In the genomic region with DNA sequence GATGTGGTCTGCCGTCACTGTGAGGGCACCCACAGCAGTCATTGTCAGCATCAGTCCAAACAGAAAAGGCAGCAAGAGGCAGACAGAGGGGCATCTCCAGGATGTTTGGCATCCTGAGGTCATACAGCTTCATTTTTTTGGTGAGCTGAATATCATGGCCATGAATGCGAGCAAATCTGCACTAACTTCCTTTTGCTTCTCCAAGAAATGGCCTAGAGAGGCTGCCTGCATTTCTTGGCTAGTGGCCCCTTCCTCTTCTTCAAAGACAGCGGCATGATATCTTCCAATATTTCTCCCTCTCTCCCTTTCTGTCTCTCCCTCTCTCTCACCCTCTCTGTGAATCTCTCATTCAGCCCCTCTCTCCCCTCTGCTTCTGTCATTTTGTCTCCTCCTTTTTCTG, we compare ENCODE assay signal across 2 cellular contexts.
TF ChIP-seq lines count a peak whose summit lies in the region.

No MANE protein-coding gene starts in this region.

TF ChIP-seq in HEK293, 187 proteins besides CTCF, POLR2A, EP300 and RAD21:
- TF ChIP-seq ZNF776 (tag by site-specific recombination; IDR thresholded peaks at IDR 0.05; ENCODE audit: borderline replicate concordance) (no peak), SETDB1 (IDR thresholded peaks at IDR 0.05; ENCODE audit: insufficient read length, low read length) (peak; percentile 59), ZNF221 (tag by site-specific recombination; IDR thresholded peaks at IDR 0.05; ENCODE audit: borderline replicate concordance) (no peak)

TF ChIP-seq in K562, 482 proteins besides CTCF, POLR2A, EP300 and RAD21:
- TF ChIP-seq RBM25 (IDR thresholded peaks at IDR 0.05; ENCODE audit: low read depth, low read length, severe bottlenecking) (peak; percentile 55), PRPF4 (IDR thresholded peaks at IDR 0.05; ENCODE audit: insufficient read depth, low read depth, low read length, poor library complexity, severe bottlenecking) (no peak), BCOR (IDR thresholded peaks at IDR 0.05) (0 out of 2 replicates have a peak, but pooled peaks have one; percentile 24)
- TF ChIP-seq, protein P1, sequence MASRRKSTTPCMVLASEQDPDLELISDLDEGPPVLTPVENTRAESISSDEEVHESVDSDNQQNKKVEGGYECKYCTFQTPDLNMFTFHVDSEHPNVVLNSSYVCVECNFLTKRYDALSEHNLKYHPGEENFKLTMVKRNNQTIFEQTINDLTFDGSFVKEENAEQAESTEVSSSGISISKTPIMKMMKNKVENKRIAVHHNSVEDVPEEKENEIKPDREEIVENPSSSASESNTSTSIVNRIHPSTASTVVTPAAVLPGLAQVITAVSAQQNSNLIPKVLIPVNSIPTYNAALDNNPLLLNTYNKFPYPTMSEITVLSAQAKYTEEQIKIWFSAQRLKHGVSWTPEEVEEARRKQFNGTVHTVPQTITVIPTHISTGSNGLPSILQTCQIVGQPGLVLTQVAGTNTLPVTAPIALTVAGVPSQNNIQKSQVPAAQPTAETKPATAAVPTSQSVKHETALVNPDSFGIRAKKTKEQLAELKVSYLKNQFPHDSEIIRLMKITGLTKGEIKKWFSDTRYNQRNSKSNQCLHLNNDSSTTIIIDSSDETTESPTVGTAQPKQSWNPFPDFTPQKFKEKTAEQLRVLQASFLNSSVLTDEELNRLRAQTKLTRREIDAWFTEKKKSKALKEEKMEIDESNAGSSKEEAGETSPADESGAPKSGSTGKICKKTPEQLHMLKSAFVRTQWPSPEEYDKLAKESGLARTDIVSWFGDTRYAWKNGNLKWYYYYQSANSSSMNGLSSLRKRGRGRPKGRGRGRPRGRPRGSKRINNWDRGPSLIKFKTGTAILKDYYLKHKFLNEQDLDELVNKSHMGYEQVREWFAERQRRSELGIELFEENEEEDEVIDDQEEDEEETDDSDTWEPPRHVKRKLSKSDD (conservative IDR thresholded peaks at IDR 0.05; ENCODE audit: low read length) = no peak
